In genomic region chr6:67501738-67502137, GRCh38 we compare ENCODE assay signal across 20 cellular contexts.
DNase-seq lines count a peak whose midpoint lies in the region; ATAC-seq, FAIRE-seq and TF ChIP-seq lines count a peak whose summit lies in the region.
"Had no signal": no experiment of that assay in that cellular context is flagged by ENCODE, and none has a peak within 500 bp of the region (broad histone marks: within the 10 kb centered on the region; RNA-seq: fewer than 3 reads in every experiment).

No MANE protein-coding gene starts in this region.

- H3K4me2 ChIP-seq in OCI-LY3 (ENCODE audit: low read length) = no peak overlapping the region
- no peak overlapping the region for H3K4me2 ChIP-seq in H1 (ENCODE audit: insufficient read depth in 1 of 2, low read depth in 2 of 2, low read length in 2 of 2)

- TF ChIP-seq POLR2A in H1 (IDR thresholded peaks at IDR 0.05; ENCODE audit: control extremely low read depth in 1 of 2, low read depth in 2 of 2, low read length in 2 of 2) = no peak

- H3K4me1 Mint-ChIP-seq in HFFc6 (ENCODE audit: low read depth) = no peaks in the 10 kb centered on the region
- H3K4me1 Mint-ChIP-seq: CD4-positive, alpha-beta memory T cell had no signal

- H3K79me2 ChIP-seq in OCI-LY3 (ENCODE audit: low read length) (no peaks in the 10 kb centered on the region), H1 (ENCODE audit: control insufficient read depth in 1 of 2, insufficient read depth in 2 of 2, low read length in 2 of 2) (no peaks in the 10 kb centered on the region)

- H3K27ac ChIP-seq in OCI-LY3 (ENCODE audit: low read length) (no peak overlapping the region), H1 (ENCODE audit: low read depth, low read length) (no peak overlapping the region)
- H3K27ac ChIP-seq: HL-60, RWPE1, SJCRH30 had no signal

- H3K36me3 Mint-ChIP-seq in HFFc6 (ENCODE audit: low read depth) = 0 out of 2 replicates have a peak, but pooled peaks cover 3% of the 10 kb centered on the region
- H3K36me3 Mint-ChIP-seq: CD4-positive, alpha-beta memory T cell had no signal

- no peaks in the 10 kb centered on the region for H3K9me3 ChIP-seq in OCI-LY3 (ENCODE audit: insufficient read depth, low read length)
- peaks cover 9 to 11% of the 10 kb centered on the region in 2 experiments; a peak in 3 of 4 replicates for H3K9me3 ChIP-seq in H1 (ENCODE audit: insufficient read depth in 2 of 2, low read depth in 1 of 2, low read length in 1 of 2)
- H3K9me3 ChIP-seq: BE2C, HAP-1, SJCRH30 had no signal

- no peak for FAIRE-seq in H1 (lab: Jason Lieb, UNC)

- no peak overlapping the region for H4K5ac ChIP-seq in H1 (ENCODE audit: insufficient read length, low read depth, low read length)

- no peaks in the 10 kb centered on the region for H3K4me1 ChIP-seq in OCI-LY3 (ENCODE audit: low read length)
- no peaks in the 10 kb centered on the region for H3K4me1 ChIP-seq in H1 (replicated peaks in 1 of 4; ENCODE audit: control insufficient read depth in 3 of 4, insufficient read depth in 4 of 4, low read length in 3 of 4)
- H3K4me1 ChIP-seq: BE2C, HAP-1, SJCRH30 had no signal

- no peak overlapping the region for H3K56ac ChIP-seq in H1 (replicated peaks; ENCODE audit: insufficient read length, low read depth, low read length)

- H3K79me1 ChIP-seq in H1 (ENCODE audit: low read depth, low read length) = no peaks in the 10 kb centered on the region

- no peak overlapping the region for H2BK15ac ChIP-seq in H1 (ENCODE audit: low read length)

- H3K14ac ChIP-seq in H1 (ENCODE audit: insufficient read length) = no peak overlapping the region

- H3K4me3 ChIP-seq in OCI-LY3 (ENCODE audit: low read length) (no peak overlapping the region), H1 (ENCODE audit: extremely low read depth in 1 of 4, insufficient read depth in 2 of 4, low read depth in 3 of 4, low read length in 4 of 4) (no peak overlapping the region)
- H3K4me3 ChIP-seq: HAP-1, SJCRH30 had no signal

- 91% methylated on average over 5 of the region's 5 CpGs; no CpG with 5 or more reads in 1 of the 2 experiments for WGBS in H1 (ENCODE audit: extremely low coverage in 1 of 2, insufficient coverage in 1 of 2, insufficient read length in 1 of 2, insufficient replicate concordance in 2 of 2, low coverage in 1 of 2, low lambda C conversion rate in 2 of 2, missing lambda C conversion rate in 1 of 2), 2 experiments

- CTCF ChIA-PET in H1 (lab: Charles Lee; ENCODE audit: partially characterized antibody) = no interaction called here

- H4K20me1 ChIP-seq in OCI-LY3 (ENCODE audit: insufficient read depth, low read length) (no peaks in the 10 kb centered on the region), H1 (replicated peaks in 1 of 2; ENCODE audit: control insufficient read depth in 1 of 2, insufficient read depth in 2 of 2, low read length in 2 of 2) (no peaks in the 10 kb centered on the region)

- H3K4ac ChIP-seq in H1 (replicated peaks; ENCODE audit: insufficient read length, low read depth, low read length) = no peak overlapping the region

- H2AK5ac ChIP-seq in H1 (ENCODE audit: low read depth, low read length) = no peak overlapping the region

- peak overlapping the region; percentile 29; the same call in 1 of the 2 replicates for H3K4me3 Mint-ChIP-seq in HFFc6
- H3K4me3 Mint-ChIP-seq: CD4-positive, alpha-beta memory T cell had no signal

- POLR2A ChIA-PET in H1 (lab: Charles Lee; ENCODE audit: partially characterized antibody) = no interaction called here

- H3K23me2 ChIP-seq in H1 (ENCODE audit: low read depth, low read length) = no peaks in the 10 kb centered on the region

- H3K36me3 ChIP-seq in OCI-LY3 (replicated peaks; ENCODE audit: low read depth, low read length) (no peaks in the 10 kb centered on the region), H1 (ENCODE audit: control insufficient read depth in 2 of 4, insufficient read depth in 4 of 4, low read length in 3 of 4) (no peaks in the 10 kb centered on the region)
- H3K36me3 ChIP-seq: BE2C, HAP-1, SJCRH30 had no signal

- no peak for ATAC-seq in GM19463 (IDR thresholded peaks at IDR 0.05; ENCODE audit: unreplicated experiment)

- H2BK5ac ChIP-seq in H1 (ENCODE audit: low read depth, low read length) = no peak overlapping the region

- H4K91ac ChIP-seq in H1 (replicated peaks; ENCODE audit: insufficient read length, low read length) = no peak overlapping the region

- H2BK20ac ChIP-seq in H1 (ENCODE audit: low read length) = no peak overlapping the region

- H2BK120ac ChIP-seq in H1 (replicated peaks; ENCODE audit: low read depth, low read length) = no peak overlapping the region

- 0 out of 2 replicates have a peak overlapping the region, but pooled peaks have one; percentile 52 for H2AFZ ChIP-seq in OCI-LY3 (ENCODE audit: low read depth, low read length)
- H2AFZ ChIP-seq in H1 (ENCODE audit: low read length) = peak overlapping the region; percentile 87

- H3K27me3 Mint-ChIP-seq in HFFc6 (ENCODE audit: insufficient read depth) = no peaks in the 10 kb centered on the region
- H3K27me3 Mint-ChIP-seq: CD4-positive, alpha-beta memory T cell had no signal

- H3K9me3 Mint-ChIP-seq in HFFc6 = peaks cover 18% of the 10 kb centered on the region

- no peak overlapping the region for H3K27ac Mint-ChIP-seq in HFFc6
- H3K27ac Mint-ChIP-seq: CD4-positive, alpha-beta memory T cell had no signal

- H3K23ac ChIP-seq in H1 (ENCODE audit: insufficient read length) = no peak overlapping the region

- H3K27me3 ChIP-seq in OCI-LY3 (ENCODE audit: low read depth, low read length) (no peaks in the 10 kb centered on the region), H1 (replicated peaks in 1 of 4; ENCODE audit: control insufficient read depth in 3 of 4, extremely low read depth in 1 of 4, insufficient read depth in 3 of 4, low read length in 3 of 4) (no peaks in the 10 kb centered on the region)
- H3K27me3 ChIP-seq: BE2C, SJCRH30 had no signal

- TF ChIP-seq RAD21 in H1 (IDR thresholded peaks at IDR 0.05 in 1 of 2, conservative IDR thresholded peaks at IDR 0.05 in 1 of 2; ENCODE audit: low read depth in 2 of 2, low read length in 2 of 2) = no peak

- H3K18ac ChIP-seq in H1 (ENCODE audit: extremely low read depth, low read length) = no peak overlapping the region

- H4K8ac ChIP-seq in H1 (ENCODE audit: extremely low read depth, insufficient read depth, low read length) = no peak overlapping the region

- H3K9ac ChIP-seq in OCI-LY3 (ENCODE audit: low read length) (no peak overlapping the region), H1 (replicated peaks in 1 of 4; ENCODE audit: extremely low read depth in 1 of 4, low read depth in 3 of 4, low read length in 3 of 4) (no peak overlapping the region; a peak in 1 of 7 replicates)

- no peak for DNase-seq in HFFc6
- DNase-seq in H1 (ENCODE audit: low read depth in 1 of 2, low spot score in 2 of 2) = no peak
- peak; percentile 13 for DNase-seq in myocyte (ENCODE audit: low read depth)
- DNase-seq in EL = no peak
- DNase-seq in stimulated activated CD4-positive, alpha-beta T cell treated with anti-CD3 and anti-CD28 coated beads, Interleukin-4, amount 100 ng/mL, for 1 hour = no peak
- no peak for DNase-seq in NCI-H345 (lab: John Stamatoyannopoulos, UW)
- DNase-seq: BE2C; CD4-positive, alpha-beta memory T cell; DND-41; KG1; NCI-H1417 treated with DMSO at 0.1 percent for 48 hours; NCI-H2029 treated with DMSO at 0.1 percent for 48 hours; NCI-H510A treated with DMSO at 0.1 percent for 48 hours; OCI-M1; SJCRH30 had no signal

- no peak for TF ChIP-seq EP300 in H1 (IDR thresholded peaks at IDR 0.05; ENCODE audit: borderline replicate concordance in 1 of 2, low read depth in 2 of 2, low read length in 2 of 2)

- TF ChIP-seq CTCF in HFFc6 (IDR thresholded peaks at IDR 0.05) (no peak), OCI-LY3 (IDR thresholded peaks at IDR 0.05; ENCODE audit: low read depth, low read length) (no peak), H1 (IDR thresholded peaks at IDR 0.05; ENCODE audit: control extremely low read depth in 1 of 3, insufficient read depth in 1 of 3, low read depth in 1 of 3, low read length in 3 of 3) (no peak)

- H2BK12ac ChIP-seq in H1 (ENCODE audit: low read depth, low read length) = no peak overlapping the region

TF ChIP-seq in H1, 55 proteins besides CTCF, POLR2A, EP300 and RAD21:
- TF ChIP-seq BCL11A (IDR thresholded peaks at IDR 0.05; ENCODE audit: low read depth in 2 of 2, low read length in 2 of 2) (no peak), KDM5A (IDR thresholded peaks at IDR 0.05; ENCODE audit: low read length) (no peak), CBX5 (IDR thresholded peaks at IDR 0.05; ENCODE audit: low read depth, low read length) (no peak), JUND (IDR thresholded peaks at IDR 0.05; ENCODE audit: low read length) (no peak), MAFK (IDR thresholded peaks at IDR 0.05; ENCODE audit: low read depth, low read length) (no peak), POU5F1 (IDR thresholded peaks at IDR 0.05; ENCODE audit: low read depth, low read length) (no peak), TEAD4 (IDR thresholded peaks at IDR 0.05; ENCODE audit: low read depth, low read length) (no peak), BRCA1 (IDR thresholded peaks at IDR 0.05; ENCODE audit: low read depth, low read length) (no peak), CHD1 (IDR thresholded peaks at IDR 0.05; ENCODE audit: low read depth, low read length) (no peak), GTF2F1 (IDR thresholded peaks at IDR 0.05; ENCODE audit: borderline replicate concordance, low read depth, low read length) (no peak), CEBPB (IDR thresholded peaks at IDR 0.05; ENCODE audit: low read depth, low read length) (no peak)
